ENCODE assay signal across 11 cellular contexts in the genomic region with DNA sequence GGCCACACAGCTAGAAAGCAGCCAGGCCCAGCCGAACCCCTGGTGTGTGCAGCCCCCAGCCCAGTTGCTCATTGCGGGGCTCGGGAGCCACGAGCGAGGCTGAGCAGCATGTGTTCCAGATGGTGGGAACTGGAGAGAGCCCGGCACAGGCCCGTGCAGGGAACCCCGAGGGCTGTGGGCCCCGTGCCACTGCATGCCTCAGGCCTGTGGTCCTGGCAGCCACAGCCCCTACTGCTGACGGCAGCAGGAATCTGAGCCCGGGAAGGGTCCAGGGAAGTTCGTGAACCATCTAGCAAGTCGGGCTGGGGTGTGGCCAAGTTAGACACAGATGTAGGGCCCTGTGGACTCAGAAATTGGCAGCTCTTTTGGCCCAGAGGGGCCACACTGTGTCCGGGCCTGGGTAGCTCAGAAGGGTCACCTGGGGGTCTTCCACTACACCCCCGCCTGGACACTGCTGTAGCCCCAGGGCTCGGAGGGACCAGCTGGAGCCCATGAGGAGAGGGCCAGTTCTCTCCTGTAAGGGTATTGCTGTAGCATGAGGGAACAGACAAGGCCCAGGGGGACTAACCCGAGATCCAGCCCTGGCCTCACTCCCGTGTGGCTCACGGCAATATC. TPM values are rescaled to one million over a fixed set of nuclear protein-coding genes. Genes with fewer than 3 reads are reported as not detected.
A peak's percentile ranks its signal among the peaks of the same experiment; 100 is the strongest.
DNase-seq lines count a peak whose midpoint lies in the region; ATAC-seq and TF ChIP-seq lines count a peak whose summit lies in the region.
"Had no signal": no experiment of that assay in that cellular context is flagged by ENCODE, and none has a peak within 500 bp of the region (broad histone marks: within the 10 kb centered on the region; RNA-seq: fewer than 3 reads in every experiment).

No MANE protein-coding gene starts in this region.

- H4K20me1 ChIP-seq in fibroblast of lung (ENCODE audit: control insufficient read depth, extremely low read depth, insufficient read depth, low read length) = no peaks in the 10 kb centered on the region

- no peaks in the 10 kb centered on the region for H3K36me3 ChIP-seq in MG63
- H3K36me3 ChIP-seq in fibroblast of lung (ENCODE audit: control insufficient read depth, insufficient read depth, low read length) = no peaks in the 10 kb centered on the region
- no peaks in the 10 kb centered on the region for H3K36me3 ChIP-seq in vagina

- DNase-seq in MG63 = peak; percentile 85
- DNase-seq in fibroblast of lung (ENCODE audit: low read depth in 2 of 2) = peak; percentile 87 to 96
- peak; percentile 76 for DNase-seq in mucosa of gallbladder (ENCODE audit: low spot score)
- no peak for DNase-seq in vagina (ENCODE audit: extremely low spot score in 2 of 2)
- DNase-seq: activated naive CD4-positive, alpha-beta T cell; cerebellar nuclear complex; NCI-H1092 treated with DMSO at 0.1 percent for 48 hours; NCI-H69 had no signal

- no peak overlapping the region for H3K4me2 ChIP-seq in fibroblast of lung (ENCODE audit: extremely low read depth, insufficient read depth, low read length)

- no peaks in the 10 kb centered on the region for H3K27me3 ChIP-seq in MG63
- no peaks in the 10 kb centered on the region for H3K27me3 ChIP-seq in fibroblast of lung (ENCODE audit: control insufficient read depth, insufficient read depth, low read length)
- H3K27me3 ChIP-seq in vagina = no peaks in the 10 kb centered on the region

- H3K9me3 ChIP-seq in MG63 = no peaks in the 10 kb centered on the region
- H3K9me3 ChIP-seq in fibroblast of lung (ENCODE audit: control insufficient read depth, insufficient read depth, low read depth, low read length) = no peaks in the 10 kb centered on the region
- no peaks in the 10 kb centered on the region for H3K9me3 ChIP-seq in vagina

- peaks cover 18% of the 10 kb centered on the region for H3K4me1 ChIP-seq in fibroblast of lung (ENCODE audit: control insufficient read depth, extremely low read depth, insufficient read depth, low read length)
- peaks cover 60% of the 10 kb centered on the region for H3K4me1 ChIP-seq in vagina

- H3K4me3 ChIP-seq in MG63 (no peak overlapping the region), fibroblast of lung (replicated peaks in 1 of 4; ENCODE audit: control extremely low read depth in 1 of 4, insufficient read depth in 1 of 4, low read depth in 3 of 4, low read length in 4 of 4) (no peak overlapping the region), vagina (no peak overlapping the region)

- H3K27ac ChIP-seq in fibroblast of lung (ENCODE audit: insufficient read depth, low read length) (no peak overlapping the region), vagina (peak overlapping the region; percentile 89)

- H3K9ac ChIP-seq in fibroblast of lung (ENCODE audit: insufficient read depth, low read length) = no peak overlapping the region

- no peak for TF ChIP-seq POLR2A in vagina (IDR thresholded peaks at IDR 0.05)

- intact Hi-C loops in vagina (cut with DNase I) = no loop called here

- no peak for TF ChIP-seq CTCF in fibroblast of lung (conservative IDR thresholded peaks at IDR 0.05 in 1 of 2, IDR thresholded peaks at IDR 0.05 in 1 of 2; ENCODE audit: low read depth in 1 of 2, low read length in 2 of 2)
- no peak for TF ChIP-seq CTCF in vagina (IDR thresholded peaks at IDR 0.05)

- ATAC-seq in GM19467 (IDR thresholded peaks at IDR 0.05; ENCODE audit: unreplicated experiment) = no peak
- ATAC-seq in GM19395 (IDR thresholded peaks at IDR 0.05; ENCODE audit: unreplicated experiment) = no peak
- no peak for ATAC-seq in GM19397 (IDR thresholded peaks at IDR 0.05; ENCODE audit: unreplicated experiment)

- H3K79me2 ChIP-seq in fibroblast of lung (ENCODE audit: control insufficient read depth, insufficient read depth, low read length) = no peaks in the 10 kb centered on the region

- H2AFZ ChIP-seq in fibroblast of lung (ENCODE audit: low read length) = no peak overlapping the region

RNA-seq across cellular contexts. Expression of a gene that starts 12.1 kb away (rescaled TPM):
- 0.15 and 1.3 TPM in 2 replicates for total RNA-seq in MG63 (2014; rRNA removed; shearing (Covaris generic); ENCODE audit: low replicate concordance)
- 2.6 and 2.8 TPM in 2 replicates for total RNA-seq in fibroblast of lung
- 1.0 and 3.5 TPM in 2 replicates for polyA plus RNA-seq in fibroblast of lung
- polyA plus RNA-seq in fibroblast of lung (2012) = 1.3 and 4.3 TPM in 2 replicates
- polyA minus RNA-seq in fibroblast of lung (ENCODE audit: low replicate concordance) = 0.63 and 2.9 TPM in 2 replicates
- 20.3 TPM for total RNA-seq in mucosa of gallbladder
- total RNA-seq in vagina = 33.1 TPM

Comparison
In these comparisons a context has a peak if more than half of its experiments do, and no peak if none do; other contexts are left out.
1. DNase-seq: peak in MG63 (single experiment), fibroblast of lung (2 of 2) and mucosa of gallbladder (single experiment); none in vagina (0 of 2).